ENCODE assay signal across 8 cellular contexts in the genomic region with DNA sequence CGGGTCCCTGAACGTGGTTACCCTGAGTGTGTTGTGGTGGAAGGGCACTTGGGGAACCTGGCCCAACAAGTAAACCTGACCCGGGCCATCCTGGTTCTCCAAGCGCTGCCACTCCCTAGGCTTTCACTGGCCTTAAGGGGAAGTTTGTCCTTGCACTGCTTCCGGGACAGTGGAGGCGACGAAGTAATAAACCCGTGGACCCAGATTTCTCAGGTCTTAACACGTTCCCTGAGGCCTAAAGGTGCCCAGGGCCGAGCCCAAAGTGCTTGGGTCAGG. TPM values are rescaled to one million over a fixed set of nuclear protein-coding genes. Genes with fewer than 3 reads are reported as not detected.
DNase-seq lines count a peak whose midpoint lies in the region; ATAC-seq, FAIRE-seq and TF ChIP-seq lines count a peak whose summit lies in the region.

No MANE protein-coding gene starts in this region.

- H3K4me1 ChIP-seq in HAP-1 (peaks cover 11% of the 10 kb centered on the region; the same call in 1 of the 2 replicates), iPS DF 6.9 (ENCODE audit: control insufficient read depth, insufficient read depth, low read length) (peaks cover 4% of the 10 kb centered on the region; the same call in 1 of the 2 replicates)

- H3K27me3 ChIP-seq in HAP-1 (ENCODE audit: low read depth) (no peaks in the 10 kb centered on the region), iPS DF 6.9 (ENCODE audit: control insufficient read depth, insufficient read depth, low read length) (no peaks in the 10 kb centered on the region)

- H3K36me3 ChIP-seq in HAP-1 (replicated peaks) (peaks cover 2% of the 10 kb centered on the region), iPS DF 6.9 (ENCODE audit: control insufficient read depth, insufficient read depth, low read length) (no peaks in the 10 kb centered on the region)

- H3K4me3 ChIP-seq in HAP-1 (peak overlapping the region; percentile 56), iPS DF 6.9 (ENCODE audit: low read length) (peak overlapping the region; percentile 67; the same call in 1 of the 2 replicates)

- H3K4me3 Mint-ChIP-seq in WTC11: peak overlapping the region; percentile 86
- peak overlapping the region; percentile 88 for H3K4me3 Mint-ChIP-seq in stimulated activated effector memory CD8-positive, alpha-beta T cell treated with anti-CD3 and anti-CD28 coated beads, Interleukin-12 subunit alpha, Interleukin-12 subunit beta, amount 100 ng/mL, for 72 hours

- H3K4me1 Mint-ChIP-seq in WTC11: peaks cover 22% of the 10 kb centered on the region
- H3K4me1 Mint-ChIP-seq in stimulated activated effector memory CD8-positive, alpha-beta T cell treated with anti-CD3 and anti-CD28 coated beads, Interleukin-12 subunit alpha, Interleukin-12 subunit beta, amount 100 ng/mL, for 72 hours: peaks cover 14% of the 10 kb centered on the region

- CTCF ChIA-PET in WTC11 (lab: Charles Lee): interaction anchor here (0.9 to 9.8 kb wide), 6 partner anchors 9 to 441 kb away, joined by 3 to 87 read pairs (median 8); no protein-coding TSS in a partner anchor

- H3K27ac ChIP-seq in iPS DF 6.9 (ENCODE audit: low read length): no peak overlapping the region

- no peak for FAIRE-seq in RCC 7860 (lab: Jason Lieb, UNC)

- POLR2A ChIA-PET in WTC11 (lab: Charles Lee): interaction anchor here (1.2 to 3.0 kb wide), 2 partner anchors 17 to 225 kb away, joined by 3 to 13 read pairs; a partner anchor contains a TSS

- WGBS in iPS DF 6.9 (ENCODE audit: insufficient coverage, insufficient read length): no CpG with 5 or more reads among the region's 10 CpGs

- ATAC-seq in WTC11: no peak; the same call in 1 of the 2 replicates
- no peak for ATAC-seq in stimulated activated effector memory CD8-positive, alpha-beta T cell treated with anti-CD3 and anti-CD28 coated beads, Interleukin-12 subunit alpha, Interleukin-12 subunit beta, amount 100 ng/mL, for 72 hours
- no peak for ATAC-seq in HG03565 (IDR thresholded peaks at IDR 0.05; ENCODE audit: unreplicated experiment)

- H3K27ac Mint-ChIP-seq in WTC11: peak overlapping the region; percentile 93; the same call in 1 of the 2 replicates
- peak overlapping the region; percentile 86 for H3K27ac Mint-ChIP-seq in stimulated activated effector memory CD8-positive, alpha-beta T cell treated with anti-CD3 and anti-CD28 coated beads, Interleukin-12 subunit alpha, Interleukin-12 subunit beta, amount 100 ng/mL, for 72 hours

- no peaks in the 10 kb centered on the region for H3K36me3 Mint-ChIP-seq in WTC11
- peaks cover 17% of the 10 kb centered on the region for H3K36me3 Mint-ChIP-seq in stimulated activated effector memory CD8-positive, alpha-beta T cell treated with anti-CD3 and anti-CD28 coated beads, Interleukin-12 subunit alpha, Interleukin-12 subunit beta, amount 100 ng/mL, for 72 hours

- no peak for DNase-seq in HAP-1 (ENCODE audit: low spot score in 2 of 2)
- DNase-seq in WTC11 (ENCODE audit: low spot score): no peak
- DNase-seq in iPS DF 6.9 (ENCODE audit: low read depth, low spot score): no peak
- no peak for DNase-seq in stimulated activated effector memory CD8-positive, alpha-beta T cell treated with anti-CD3 and anti-CD28 coated beads, Interleukin-12 subunit alpha, Interleukin-12 subunit beta, amount 100 ng/mL, for 72 hours (ENCODE audit: low spot score in 2 of 2)
- DNase-seq in NCI-H1092 (lab: John Stamatoyannopoulos, UW): no peak
- DNase-seq in RCC 7860 (ENCODE audit: low spot score): no peak
- DNase-seq in NCI-H1105 treated with DMSO at 0.1 percent for 48 hours (lab: John Stamatoyannopoulos, UW): no peak

- H3K27me3 Mint-ChIP-seq in WTC11 (ENCODE audit: low read depth): peaks cover 18% of the 10 kb centered on the region

- in situ Hi-C loops in HAP-1 (cut with MboI; ENCODE audit: low sequenced_read_pairs): no loop called here

- H3K9me3 ChIP-seq in HAP-1 (no peaks in the 10 kb centered on the region), iPS DF 6.9 (ENCODE audit: control insufficient read depth, insufficient read depth, low read length) (no peaks in the 10 kb centered on the region)

- H3K9me3 Mint-ChIP-seq in WTC11: no peaks in the 10 kb centered on the region
- no peaks in the 10 kb centered on the region for H3K9me3 Mint-ChIP-seq in stimulated activated effector memory CD8-positive, alpha-beta T cell treated with anti-CD3 and anti-CD28 coated beads, Interleukin-12 subunit alpha, Interleukin-12 subunit beta, amount 100 ng/mL, for 72 hours

- no peak for TF ChIP-seq CTCF in WTC11 (IDR thresholded peaks at IDR 0.05)

TF ChIP-seq in WTC11, 78 proteins besides CTCF, POLR2A, EP300 and RAD21:
- TF ChIP-seq OVOL2 (CRISPR knock-in tag; IDR thresholded peaks at IDR 0.05; ENCODE audit: borderline replicate concordance): no peak
- TF ChIP-seq CREB1 (CRISPR knock-in tag; IDR thresholded peaks at IDR 0.05): 0 out of 2 replicates have a peak, but pooled peaks have one; percentile 38
- TF ChIP-seq TP53 (CRISPR knock-in tag; IDR thresholded peaks at IDR 0.05): no peak
- TF ChIP-seq, protein P1, sequence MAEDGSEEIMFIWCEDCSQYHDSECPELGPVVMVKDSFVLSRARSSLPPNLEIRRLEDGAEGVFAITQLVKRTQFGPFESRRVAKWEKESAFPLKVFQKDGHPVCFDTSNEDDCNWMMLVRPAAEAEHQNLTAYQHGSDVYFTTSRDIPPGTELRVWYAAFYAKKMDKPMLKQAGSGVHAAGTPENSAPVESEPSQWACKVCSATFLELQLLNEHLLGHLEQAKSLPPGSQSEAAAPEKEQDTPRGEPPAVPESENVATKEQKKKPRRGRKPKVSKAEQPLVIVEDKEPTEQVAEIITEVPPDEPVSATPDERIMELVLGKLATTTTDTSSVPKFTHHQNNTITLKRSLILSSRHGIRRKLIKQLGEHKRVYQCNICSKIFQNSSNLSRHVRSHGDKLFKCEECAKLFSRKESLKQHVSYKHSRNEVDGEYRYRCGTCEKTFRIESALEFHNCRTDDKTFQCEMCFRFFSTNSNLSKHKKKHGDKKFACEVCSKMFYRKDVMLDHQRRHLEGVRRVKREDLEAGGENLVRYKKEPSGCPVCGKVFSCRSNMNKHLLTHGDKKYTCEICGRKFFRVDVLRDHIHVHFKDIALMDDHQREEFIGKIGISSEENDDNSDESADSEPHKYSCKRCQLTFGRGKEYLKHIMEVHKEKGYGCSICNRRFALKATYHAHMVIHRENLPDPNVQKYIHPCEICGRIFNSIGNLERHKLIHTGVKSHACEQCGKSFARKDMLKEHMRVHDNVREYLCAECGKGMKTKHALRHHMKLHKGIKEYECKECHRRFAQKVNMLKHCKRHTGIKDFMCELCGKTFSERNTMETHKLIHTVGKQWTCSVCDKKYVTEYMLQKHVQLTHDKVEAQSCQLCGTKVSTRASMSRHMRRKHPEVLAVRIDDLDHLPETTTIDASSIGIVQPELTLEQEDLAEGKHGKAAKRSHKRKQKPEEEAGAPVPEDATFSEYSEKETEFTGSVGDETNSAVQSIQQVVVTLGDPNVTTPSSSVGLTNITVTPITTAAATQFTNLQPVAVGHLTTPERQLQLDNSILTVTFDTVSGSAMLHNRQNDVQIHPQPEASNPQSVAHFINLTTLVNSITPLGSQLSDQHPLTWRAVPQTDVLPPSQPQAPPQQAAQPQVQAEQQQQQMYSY (CRISPR knock-in tag; IDR thresholded peaks at IDR 0.05): no peak

RNA-seq across cellular contexts. Expression of a gene that starts 0.3 kb away (rescaled TPM):
- total RNA-seq in WTC11 (2021): 12.1 to 20.1 TPM (median 19.2 TPM) in 3 replicates

RNA-seq across cellular contexts. Expression of a gene that starts 12.1 kb away (rescaled TPM):
- total RNA-seq in WTC11 (2021): 66.7 to 72.2 TPM (median 66.9 TPM) in 3 replicates

RNA-seq across cellular contexts. Expression of a gene that starts 16.4 kb away (rescaled TPM):
- 108 to 115 TPM (median 110 TPM) in 3 replicates for total RNA-seq in WTC11 (2021)

RNA-seq across cellular contexts. Expression of a gene that starts 21.3 kb away (rescaled TPM):
- total RNA-seq in WTC11 (2021): 47.6 to 57.5 TPM (median 51.5 TPM) in 3 replicates

RNA-seq across cellular contexts. Expression of a gene that starts 40.1 kb away (rescaled TPM):
- total RNA-seq in WTC11 (2021): 10.2 to 14.4 TPM (median 12.5 TPM) in 3 replicates
